In the genomic region with DNA sequence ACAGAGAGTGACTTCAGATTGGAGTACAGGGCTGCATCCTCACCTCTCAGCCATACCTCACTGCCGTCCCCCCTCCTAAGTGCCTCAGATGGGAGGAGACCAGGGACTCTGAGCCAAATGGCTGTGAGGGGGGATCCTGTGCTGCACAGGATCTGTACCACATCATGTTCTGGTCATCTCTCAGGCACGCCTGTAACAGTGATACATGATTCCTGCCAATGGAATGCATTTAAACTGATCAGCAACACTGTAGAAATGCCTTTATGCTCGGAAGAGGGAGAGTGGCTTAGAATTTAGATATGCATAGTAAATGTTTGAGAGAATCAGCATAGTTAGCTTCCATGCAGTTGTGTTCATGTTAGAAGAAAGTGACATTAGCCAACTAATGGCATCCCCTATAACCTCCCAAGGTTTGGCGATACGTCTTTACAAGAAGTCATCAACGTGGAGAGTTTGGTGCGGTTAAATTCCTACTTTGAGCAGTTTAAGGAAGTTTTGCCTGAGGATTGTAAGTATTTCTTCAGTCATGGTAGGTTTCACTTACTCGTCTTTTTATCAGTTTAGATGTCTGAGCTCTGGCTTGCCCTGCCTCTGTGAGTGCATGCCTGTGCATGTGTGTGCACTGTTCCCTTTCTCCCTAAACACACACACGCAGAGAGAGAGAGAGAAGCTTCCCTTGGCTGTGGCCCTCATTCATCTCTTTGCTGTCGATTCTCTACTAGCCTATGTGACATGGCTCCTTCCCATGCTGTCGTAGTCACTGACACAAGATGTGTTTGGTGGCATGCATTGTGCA, we compare ENCODE assay signal across 24 cellular contexts. TPM values are rescaled to one million over a fixed set of nuclear protein-coding genes. Genes with fewer than 3 reads are reported as not detected.
A peak's percentile ranks its signal among the peaks of the same experiment; 100 is the strongest.
DNase-seq lines count a peak whose midpoint lies in the region; ATAC-seq, FAIRE-seq and TF ChIP-seq lines count a peak whose summit lies in the region.
"Had no signal": no experiment of that assay in that cellular context is flagged by ENCODE, and none has a peak within 500 bp of the region (broad histone marks: within the 10 kb centered on the region; RNA-seq: fewer than 3 reads in every experiment).

No MANE protein-coding gene starts in this region.

- H3K4me3 ChIP-seq in AG10803 (ENCODE audit: low read length), result no peak overlapping the region
- H3K4me3 ChIP-seq in astrocyte (ENCODE audit: insufficient read depth, low read depth, low read length), result no peak overlapping the region
- H3K4me3 ChIP-seq in adrenal gland, result no peak overlapping the region
- H3K4me3 ChIP-seq: colonic mucosa, SJSA1, stomach, tibial artery had no signal

- FAIRE-seq in astrocyte (lab: Jason Lieb, UNC), result no peak
- FAIRE-seq: G401.6 had no signal

- H4K20me1 ChIP-seq in astrocyte (ENCODE audit: insufficient read depth, low read length), result peaks cover 3% of the 10 kb centered on the region

- H3K27ac Mint-ChIP-seq in astrocyte (ENCODE audit: unreplicated experiment), result no peak overlapping the region
- H3K27ac Mint-ChIP-seq: activated CD4-positive, alpha-beta T cell treated with anti-CD3 and anti-CD28 coated beads for 36 hours; endodermal cell; progenitor cell of endocrine pancreas had no signal

- intact Hi-C loops in adrenal gland (cut with DNase I), result loop anchor here in 1 of 2 donors (10.0 kb wide), 1 partner anchor 154 kb away; no protein-coding TSS in a partner anchor

- no peak overlapping the region for H3K9ac ChIP-seq in astrocyte (ENCODE audit: low read length)
- H3K9ac ChIP-seq: KMS-11 had no signal

- H2AFZ ChIP-seq in astrocyte (ENCODE audit: low read depth, low read length), result no peak overlapping the region

- H3K4me1 Mint-ChIP-seq in astrocyte (ENCODE audit: low read depth, unreplicated experiment), result peaks cover 3% of the 10 kb centered on the region
- H3K4me1 Mint-ChIP-seq: brain, endodermal cell, neural crest cell had no signal

- DNase-seq in AG10803 (ENCODE audit: low read depth) (peak; percentile 43), HCEC 1CT (peak; percentile 67), astrocyte (ENCODE audit: low read depth) (peak; percentile 26), foreskin keratinocyte (peak; percentile 59 to 83), ecto neural progenitor cell (ENCODE audit: low spot score) (no peak), adrenal gland (no peak)
- DNase-seq: NCI-H146, NCI-H2171, NCI-H510A treated with DMSO at 0.1 percent for 48 hours had no signal

- no peak overlapping the region for H3K4me3 Mint-ChIP-seq in astrocyte (ENCODE audit: unreplicated experiment)
- H3K4me3 Mint-ChIP-seq: activated CD4-positive, alpha-beta T cell treated with anti-CD3 and anti-CD28 coated beads for 36 hours; brain; CD4-positive, alpha-beta memory T cell; endodermal cell; neural crest cell had no signal

- H3K27ac ChIP-seq in astrocyte (ENCODE audit: low read depth, low read length) (no peak overlapping the region), foreskin keratinocyte (no peak overlapping the region), adrenal gland (no peak overlapping the region)
- H3K27ac ChIP-seq: colonic mucosa, KMS-11, SJSA1, stomach, tibial artery had no signal

- H3K4me2 ChIP-seq in astrocyte (ENCODE audit: low read length), result no peak overlapping the region
- H3K4me2 ChIP-seq: KMS-11 had no signal

- H3K36me3 Mint-ChIP-seq in astrocyte (ENCODE audit: low read depth, unreplicated experiment), result peaks cover 25% of the 10 kb centered on the region
- H3K36me3 Mint-ChIP-seq: activated naive CD4-positive, alpha-beta T cell treated with anti-CD3 and anti-CD28 coated beads, Interleukin-2, amount 50 U/mL, for 72 hours had no signal

- H3K27me3 ChIP-seq in astrocyte (ENCODE audit: insufficient read depth, low read length), result no peaks in the 10 kb centered on the region
- no peaks in the 10 kb centered on the region for H3K27me3 ChIP-seq in foreskin keratinocyte
- no peaks in the 10 kb centered on the region for H3K27me3 ChIP-seq in adrenal gland
- H3K27me3 ChIP-seq: colonic mucosa, SJSA1, stomach, tibial artery had no signal

- H3K27me3 Mint-ChIP-seq in astrocyte (ENCODE audit: low read depth, unreplicated experiment), result peaks cover 4% of the 10 kb centered on the region
- H3K27me3 Mint-ChIP-seq: activated CD4-positive, alpha-beta T cell treated with anti-CD3 and anti-CD28 coated beads for 36 hours; brain; CD4-positive, alpha-beta memory T cell; progenitor cell of endocrine pancreas had no signal

- TF ChIP-seq POLR2A in adrenal gland (IDR thresholded peaks at IDR 0.05), result no peak

- ATAC-seq in foreskin keratinocyte (peak; percentile 84), HG02884 (IDR thresholded peaks at IDR 0.05; ENCODE audit: unreplicated experiment) (no peak), HG03175 (IDR thresholded peaks at IDR 0.05; ENCODE audit: unreplicated experiment) (no peak)

- 94 to 96% (median 95%) methylated on average over 11 of the region's 11 CpGs for WGBS in adrenal gland, 4 donors

- H3K36me3 ChIP-seq in astrocyte (ENCODE audit: insufficient read depth, low read length) (no peaks in the 10 kb centered on the region), adrenal gland (replicated peaks in 1 of 2) (peaks cover 0 to 84% of the 10 kb centered on the region in 2 donors)
- H3K36me3 ChIP-seq: colonic mucosa had no signal

- no peaks in the 10 kb centered on the region for H3K4me1 ChIP-seq in astrocyte (ENCODE audit: insufficient read depth, low read length)
- H3K4me1 ChIP-seq in foreskin keratinocyte, result peaks cover 11% of the 10 kb centered on the region
- H3K4me1 ChIP-seq in adrenal gland (replicated peaks in 1 of 2), result peaks cover 7 to 9% of the 10 kb centered on the region in 2 donors
- H3K4me1 ChIP-seq: colonic mucosa, SJSA1, stomach had no signal

- H3K79me2 ChIP-seq in astrocyte (ENCODE audit: insufficient read depth, low read length), result no peaks in the 10 kb centered on the region

- no peak for TF ChIP-seq CTCF in AG10803 (conservative IDR thresholded peaks at IDR 0.05; ENCODE audit: low read length)
- TF ChIP-seq CTCF in astrocyte (IDR thresholded peaks at IDR 0.05; ENCODE audit: insufficient read depth, low read depth, low read length), result no peak
- no peak for TF ChIP-seq CTCF in foreskin keratinocyte (conservative IDR thresholded peaks at IDR 0.05)
- TF ChIP-seq CTCF in adrenal gland (IDR thresholded peaks at IDR 0.05), result no peak

- H3K9me3 ChIP-seq in astrocyte (ENCODE audit: insufficient read depth, low read depth, low read length) (no peaks in the 10 kb centered on the region), adrenal gland (replicated peaks in 1 of 3) (no peaks in the 10 kb centered on the region)
- H3K9me3 ChIP-seq: colonic mucosa, SJSA1, stomach, tibial artery had no signal

- no peaks in the 10 kb centered on the region for H3K9me3 Mint-ChIP-seq in astrocyte (ENCODE audit: unreplicated experiment)
- H3K9me3 Mint-ChIP-seq: activated naive CD4-positive, alpha-beta T cell treated with anti-CD3 and anti-CD28 coated beads, Interleukin-2, amount 50 U/mL, for 72 hours; brain; endodermal cell; neural crest cell had no signal

RNA-seq across cellular contexts. Expression of gene COA5, which starts 40.0 kb away (rescaled TPM):
- total RNA-seq in astrocyte (19.5 and 19.8 TPM in 2 replicates), foreskin keratinocyte (11.1 and 12.7 TPM in 2 replicates), adrenal gland (10 to 100 TPM; 18.9 to 70.0 (median 36.6) TPM)
- polyA plus RNA-seq in foreskin keratinocyte (15.6 and 17.8 TPM in 2 replicates), adrenal gland (10 to 100 TPM; 36.5 to 76.0 (median 57.0) TPM)

RNA-seq across cellular contexts. Expression of gene UNC50, which starts 40.0 kb away (rescaled TPM):
- total RNA-seq in astrocyte (26.8 and 31.3 TPM in 2 replicates), foreskin keratinocyte (36.2 and 38.5 TPM in 2 replicates), adrenal gland (10 to 100 TPM; 48.6 to 72.4 (median 55.1) TPM)
- polyA plus RNA-seq in foreskin keratinocyte (36.4 and 42.7 TPM in 2 replicates), adrenal gland (10 to 100 TPM; 43.5 to 75.1 (median 50.3) TPM)

Comparison
In these comparisons a context has a peak if more than half of its experiments do, and no peak if none do; other contexts are left out.
1. DNase-seq: peak in AG10803 (single experiment), HCEC 1CT (single experiment), astrocyte (single experiment) and foreskin keratinocyte (2 of 2); none in ecto neural progenitor cell (single experiment) and adrenal gland (0 of 7).